In the genomic region with DNA sequence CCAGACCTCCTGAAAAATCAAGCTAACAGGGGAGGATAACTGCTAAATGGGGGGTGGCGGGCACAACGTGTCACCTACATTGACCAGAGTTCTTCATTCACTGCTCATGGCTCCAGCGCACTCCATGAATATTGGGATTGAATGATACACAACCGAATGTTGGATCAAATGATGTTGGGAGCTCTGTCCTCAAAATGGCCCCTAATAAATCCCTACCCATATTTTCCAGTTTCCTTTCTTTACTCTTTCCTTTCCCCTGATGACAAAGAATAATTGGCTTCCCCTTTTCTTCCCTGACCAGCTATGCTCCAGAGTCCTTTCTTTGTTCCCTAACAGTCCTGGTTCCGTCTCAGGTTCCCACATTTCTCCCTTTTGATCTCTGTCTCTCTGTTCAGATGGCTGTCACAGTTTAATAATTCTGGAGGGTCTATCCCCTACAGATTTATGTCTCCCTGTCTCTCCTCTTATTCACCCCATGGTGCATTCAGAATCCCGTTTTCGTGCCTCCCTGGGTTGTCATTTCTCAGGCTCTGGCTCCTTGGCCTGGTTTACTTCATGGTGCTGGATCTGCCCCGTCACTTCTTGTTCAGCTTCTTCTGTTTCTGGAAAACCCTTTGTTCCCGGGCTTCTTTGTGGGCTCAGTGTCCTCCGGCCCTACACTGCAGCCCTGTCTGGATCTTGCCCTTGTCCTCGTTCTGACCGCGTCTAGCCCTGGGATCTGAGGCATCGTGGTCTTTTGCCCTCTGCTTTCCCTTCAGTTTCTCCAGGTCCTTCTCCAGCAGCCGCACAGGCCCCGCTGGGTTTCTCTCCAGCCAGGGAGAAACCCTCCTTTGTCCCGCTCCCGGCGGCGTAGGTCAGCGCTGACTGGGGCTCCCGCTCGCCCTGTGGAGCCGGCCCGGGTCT, we compare ENCODE assay signal across 8 cellular contexts.
A peak's percentile ranks its signal among the peaks of the same experiment; 100 is the strongest.
DNase-seq lines count a peak whose midpoint lies in the region; ATAC-seq and TF ChIP-seq lines count a peak whose summit lies in the region.

No MANE protein-coding gene starts in this region.

- no peaks in the 10 kb centered on the region for H3K36me3 ChIP-seq in BJ (ENCODE audit: control insufficient read depth, insufficient read depth, low read length)
- no peaks in the 10 kb centered on the region for H3K36me3 ChIP-seq in HUES64 (ENCODE audit: insufficient read depth, low read length)

- no peak for TF ChIP-seq CTCF in BJ (IDR thresholded peaks at IDR 0.05; ENCODE audit: insufficient read depth, low read depth, low read length)
- TF ChIP-seq CTCF in astrocyte of the spinal cord (IDR thresholded peaks at IDR 0.05; ENCODE audit: low read depth, low read length): no peak

- no peak for ATAC-seq in stimulated activated naive B cell treated with anti-CD40 and anti-IgM and Interleukin-4, amounts not matched to agents 10 μg/mL and 1 μg/mL and 100 μg/mL, for 72 hours (replicated peaks)
- ATAC-seq in HG02571 (IDR thresholded peaks at IDR 0.05; ENCODE audit: unreplicated experiment): no peak
- no peak for ATAC-seq in GM19035 (IDR thresholded peaks at IDR 0.05; ENCODE audit: unreplicated experiment)

- H3K4me1 Mint-ChIP-seq in stimulated activated naive B cell treated with anti-CD40 and anti-IgM and Interleukin-4, amounts not matched to agents 10 μg/mL and 1 μg/mL and 100 μg/mL, for 72 hours: peaks cover 30 to 45% of the 10 kb centered on the region in 2 donors

- H3K36me3 Mint-ChIP-seq in stimulated activated naive B cell treated with anti-CD40 and anti-IgM and Interleukin-4, amounts not matched to agents 10 μg/mL and 1 μg/mL and 100 μg/mL, for 72 hours: peaks cover 0 to 2% of the 10 kb centered on the region in 2 donors

- WGBS in HUES64: 17% methylated on average over 25 of the region's 25 CpGs

- DNase-seq in BJ (ENCODE audit: low read depth) (no peak), astrocyte of the spinal cord (ENCODE audit: low read depth, low spot score) (no peak), iris pigment epithelial cell (ENCODE audit: low read depth) (peak; percentile 46), superior temporal gyrus (ENCODE audit: extremely low spot score) (no peak)
- no peak for DNase-seq in stimulated activated naive B cell treated with anti-CD40 and anti-IgM and Interleukin-4, amounts not matched to agents 10 μg/mL and 1 μg/mL and 100 μg/mL, for 72 hours

- CTCF ChIA-PET in BJ (lab: Yijun Ruan, JAX): interaction anchor here (0.9 to 4.6 kb wide), 4 partner anchors 13 to 155 kb away, joined by 3 to 41 read pairs (median 3); no protein-coding TSS in a partner anchor

- H3K27me3 Mint-ChIP-seq in stimulated activated naive B cell treated with anti-CD40 and anti-IgM and Interleukin-4, amounts not matched to agents 10 μg/mL and 1 μg/mL and 100 μg/mL, for 72 hours: no peaks in the 10 kb centered on the region

- no peaks in the 10 kb centered on the region for H3K9me3 ChIP-seq in HUES64 (ENCODE audit: insufficient read depth, low read depth, low read length)

- H3K27me3 ChIP-seq in BJ (ENCODE audit: control insufficient read depth, insufficient read depth, low read length) (no peaks in the 10 kb centered on the region), HUES64 (ENCODE audit: insufficient read depth, low read length) (no peaks in the 10 kb centered on the region)

- peak overlapping the region; percentile 42 to 69 for H3K4me3 Mint-ChIP-seq in stimulated activated naive B cell treated with anti-CD40 and anti-IgM and Interleukin-4, amounts not matched to agents 10 μg/mL and 1 μg/mL and 100 μg/mL, for 72 hours

- H3K4me1 ChIP-seq in HUES64 (ENCODE audit: insufficient read depth, low read length): peaks cover 50% of the 10 kb centered on the region

- in situ Hi-C loops in astrocyte of the spinal cord (cut with HindIII; ENCODE audit: low sequenced_read_pairs): no loop called here

- H3K9ac ChIP-seq in HUES64 (ENCODE audit: low read depth, low read length): peak overlapping the region; percentile 89

- H3K27ac Mint-ChIP-seq in stimulated activated naive B cell treated with anti-CD40 and anti-IgM and Interleukin-4, amounts not matched to agents 10 μg/mL and 1 μg/mL and 100 μg/mL, for 72 hours: peak overlapping the region; percentile 70

- H3K27ac ChIP-seq in HUES64 (ENCODE audit: low read depth, low read length): peak overlapping the region; percentile 80

- H3K9me3 Mint-ChIP-seq in stimulated activated naive B cell treated with anti-CD40 and anti-IgM and Interleukin-4, amounts not matched to agents 10 μg/mL and 1 μg/mL and 100 μg/mL, for 72 hours: no peaks in the 10 kb centered on the region

- POLR2A ChIA-PET in BJ (lab: Charles Lee): no interaction called here

- H3K4me3 ChIP-seq in BJ (ENCODE audit: low read depth, low read length): peak overlapping the region; percentile 79
- peak overlapping the region; percentile 81 for H3K4me3 ChIP-seq in HUES64 (ENCODE audit: low read length)
- H3K4me3 ChIP-seq in astrocyte of the spinal cord (ENCODE audit: low read depth, low read length): peak overlapping the region; percentile 84
